13 cellular contexts compared by ENCODE assay signal in the genomic region with DNA sequence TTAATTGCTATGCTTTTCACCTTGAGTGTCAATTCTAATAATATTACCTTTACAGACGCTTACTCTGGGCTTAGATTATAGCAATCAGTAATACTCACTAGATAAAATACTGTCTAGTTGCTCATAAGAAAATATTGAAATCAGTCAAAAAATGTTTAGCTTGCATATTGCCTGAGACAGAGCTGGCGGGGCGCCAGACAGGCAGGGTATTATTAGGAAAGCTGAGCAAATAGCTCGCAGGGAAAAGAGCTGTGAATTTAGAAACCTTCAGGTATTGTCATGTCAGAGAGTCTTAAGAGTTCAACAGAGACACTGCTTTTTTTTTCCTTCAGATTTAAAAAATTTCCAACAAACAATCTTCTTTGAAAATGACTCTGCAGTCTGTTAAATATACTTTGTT.
DNase-seq lines count a peak whose midpoint lies in the region; TF ChIP-seq lines count a peak whose summit lies in the region.
"Had no signal": no experiment of that assay in that cellular context is flagged by ENCODE, and none has a peak within 500 bp of the region (broad histone marks: within the 10 kb centered on the region; RNA-seq: fewer than 3 reads in every experiment).

No MANE protein-coding gene starts in this region.

- no peak overlapping the region for H3K4me3 Mint-ChIP-seq in progenitor cell of endocrine pancreas (ENCODE audit: low read depth)
- H3K4me3 Mint-ChIP-seq: IgD-negative memory B cell; neural crest cell; stimulated activated memory B cell treated with anti-CD40 and anti-IgM and Interleukin-4, amounts not matched to agents 10 μg/mL and 1 μg/mL and 100 μg/mL, for 72 hours had no signal

- no peaks in the 10 kb centered on the region for H3K27me3 Mint-ChIP-seq in progenitor cell of endocrine pancreas

- H3K27me3 ChIP-seq in osteoblast (ENCODE audit: insufficient read depth, low read length), result no peaks in the 10 kb centered on the region

- H4K20me1 ChIP-seq in osteoblast (ENCODE audit: insufficient read depth, low read length), result no peaks in the 10 kb centered on the region

- peaks cover 54% of the 10 kb centered on the region for H3K4me1 Mint-ChIP-seq in progenitor cell of endocrine pancreas (ENCODE audit: low read depth)

- no peak overlapping the region; the same call in 1 of the 2 replicates for H3K27ac ChIP-seq in HEK293 (ENCODE audit: extremely low read depth, low read depth, low read length)
- peak overlapping the region; percentile 21 for H3K27ac ChIP-seq in epithelial cell of prostate
- no peak overlapping the region for H3K27ac ChIP-seq in RWPE1
- no peak overlapping the region for H3K27ac ChIP-seq in osteoblast (ENCODE audit: low read depth, low read length)

- H2AFZ ChIP-seq in osteoblast (ENCODE audit: low read length), result no peak overlapping the region

- DNase-seq in NCI-H2227 (lab: John Stamatoyannopoulos, UW; ENCODE audit: unreplicated experiment), result peak; percentile 80
- DNase-seq in epithelial cell of prostate (ENCODE audit: low read depth, low spot score), result no peak
- DNase-seq in progenitor cell of endocrine pancreas (ENCODE audit: low spot score, unreplicated experiment), result no peak
- DNase-seq in RWPE1 (ENCODE audit: low spot score), result no peak
- DNase-seq in osteoblast (ENCODE audit: insufficient read length, low spot score, missing footprints), result no peak
- DNase-seq in erythroblast (lab: John Stamatoyannopoulos, UW), result no peak
- DNase-seq in stimulated activated CD8-positive, alpha-beta memory T cell treated with anti-CD3 and anti-CD28 coated beads, Interleukin-4, amount 100 ng/mL, for 48 hours, result no peak
- DNase-seq: kidney glomerular epithelial cell, NCI-H526 had no signal

- H3K36me3 Mint-ChIP-seq in progenitor cell of endocrine pancreas (ENCODE audit: insufficient read depth), result peaks cover 19% of the 10 kb centered on the region
- H3K36me3 Mint-ChIP-seq: IgD-negative memory B cell; stimulated activated memory B cell treated with anti-CD40 and anti-IgM and Interleukin-4, amounts not matched to agents 10 μg/mL and 1 μg/mL and 100 μg/mL, for 72 hours had no signal

- CTCF ChIA-PET in HEK293 (lab: Yijun Ruan, JAX) (interaction anchor here (0.7 kb wide), 1 partner anchor 55 kb away, joined by 3 read pairs; no protein-coding TSS in a partner anchor), RWPE1 (lab: Yijun Ruan, JAX) (interaction anchor here (1.1 kb wide), 1 partner anchor 11 kb away, joined by 3 read pairs; no protein-coding TSS in a partner anchor)

- no peak overlapping the region for H3K4me3 ChIP-seq in HEK293 (ENCODE audit: low read depth, low read length)
- H3K4me3 ChIP-seq in osteoblast (ENCODE audit: insufficient read depth, low read length), result no peak overlapping the region

- no peak overlapping the region for H3K4me2 ChIP-seq in osteoblast (ENCODE audit: insufficient read depth, low read length)

- H3K9me3 ChIP-seq in HEK293 (ENCODE audit: control insufficient read depth, insufficient read depth, low read depth, low read length) (no peaks in the 10 kb centered on the region), osteoblast (ENCODE audit: low read depth, low read length) (no peaks in the 10 kb centered on the region)

- no peaks in the 10 kb centered on the region for H3K9me3 Mint-ChIP-seq in progenitor cell of endocrine pancreas (ENCODE audit: low read depth)
- H3K9me3 Mint-ChIP-seq: IgD-negative memory B cell; neural crest cell; stimulated activated memory B cell treated with anti-CD40 and anti-IgM and Interleukin-4, amounts not matched to agents 10 μg/mL and 1 μg/mL and 100 μg/mL, for 72 hours had no signal

- H3K27ac Mint-ChIP-seq in progenitor cell of endocrine pancreas, result peak overlapping the region; percentile 83
- H3K27ac Mint-ChIP-seq: IgD-negative memory B cell; stimulated activated memory B cell treated with anti-CD40 and anti-IgM and Interleukin-4, amounts not matched to agents 10 μg/mL and 1 μg/mL and 100 μg/mL, for 72 hours had no signal

- H3K36me3 ChIP-seq in HEK293 (ENCODE audit: control insufficient read depth in 2 of 2, insufficient read depth in 1 of 2, low read length in 2 of 2) (no peaks in the 10 kb centered on the region), osteoblast (ENCODE audit: insufficient read depth, low read length) (peaks cover 3% of the 10 kb centered on the region)

- no peaks in the 10 kb centered on the region for H3K79me2 ChIP-seq in osteoblast (ENCODE audit: insufficient read depth, low read length)

- POLR2A ChIA-PET in HEK293 (lab: Yijun Ruan, JAX) (interaction anchor here (1.0 kb wide), 1 partner anchor 119 kb away, joined by 3 read pairs; no protein-coding TSS in a partner anchor), RWPE1 (lab: Yijun Ruan, JAX; ENCODE audit: low non-redundant PET) (no interaction called here)

- TF ChIP-seq POLR2A in erythroblast (IDR thresholded peaks at IDR 0.05; ENCODE audit: low read length), result no peak

- TF ChIP-seq CTCF in HEK293 (tag by site-specific recombination; IDR thresholded peaks at IDR 0.05) (no peak), progenitor cell of endocrine pancreas (IDR thresholded peaks at IDR 0.05; ENCODE audit: unreplicated experiment) (no peak), RWPE1 (conservative IDR thresholded peaks at IDR 0.05; ENCODE audit: low read depth) (no peak), osteoblast (IDR thresholded peaks at IDR 0.05; ENCODE audit: extremely low read depth, low read depth, low read length) (no peak)

- H3K4me1 ChIP-seq in HEK293 (ENCODE audit: control insufficient read depth, insufficient read depth, low read length), result peaks cover 25% of the 10 kb centered on the region
- no peaks in the 10 kb centered on the region for H3K4me1 ChIP-seq in osteoblast (ENCODE audit: insufficient read depth, low read length)

TF ChIP-seq in HEK293, 187 proteins besides CTCF, POLR2A, EP300 and RAD21:
- no peak for TF ChIP-seq ZNF24 (tag by site-specific recombination; IDR thresholded peaks at IDR 0.05)
- TF ChIP-seq ZBTB17 (tag by site-specific recombination; IDR thresholded peaks at IDR 0.05), result peak; percentile 21; the same call in 1 of the 2 replicates
